26 cellular contexts compared by ENCODE assay signal in genomic region chr16:28866454-28866804, GRCh38. TPM values are rescaled to one million over a fixed set of nuclear protein-coding genes. Genes with fewer than 3 reads are reported as not detected.
DNase-seq lines count a peak whose midpoint lies in the region; ATAC-seq and TF ChIP-seq lines count a peak whose summit lies in the region.
"Had no signal": no experiment of that assay in that cellular context is flagged by ENCODE, and none has a peak within 500 bp of the region (broad histone marks: within the 10 kb centered on the region; RNA-seq: fewer than 3 reads in every experiment).

No MANE protein-coding gene starts in this region.

- H3K27me3 Mint-ChIP-seq in activated naive CD4-positive, alpha-beta T cell treated with anti-CD3 and anti-CD28 coated beads, Interleukin-2, amount 10 ng/mL, durations not matched to agents 7 days and 5 days, result no peaks in the 10 kb centered on the region
- H3K27me3 Mint-ChIP-seq in WTC11 (ENCODE audit: low read depth), result no peaks in the 10 kb centered on the region
- no peaks in the 10 kb centered on the region for H3K27me3 Mint-ChIP-seq in natural killer cell (ENCODE audit: low read depth in 2 of 2)
- no peaks in the 10 kb centered on the region for H3K27me3 Mint-ChIP-seq in stimulated activated naive B cell treated with anti-CD40 and anti-IgM and Interleukin-4, amounts not matched to agents 10 μg/mL and 1 μg/mL and 100 μg/mL, for 72 hours
- H3K27me3 Mint-ChIP-seq: activated naive CD8-positive, alpha-beta T cell treated with anti-CD3 and anti-CD28 coated beads, Interleukin-2, amount 10 ng/mL, durations not matched to agents 7 days and 5 days; dendritic cell treated with granulocyte-macrophage colony-stimulating factor and Interleukin-4, amounts not matched to agents 40 ng/mL and 50 ng/mL, for 4 days; naive B cell had no signal

- no peak overlapping the region for H3K27ac Mint-ChIP-seq in activated naive CD4-positive, alpha-beta T cell treated with anti-CD3 and anti-CD28 coated beads, Interleukin-2, amount 10 ng/mL, durations not matched to agents 7 days and 5 days
- H3K27ac Mint-ChIP-seq in WTC11 (no peak overlapping the region), natural killer cell (peak overlapping the region in 1 of 2 donors; percentile 59)
- H3K27ac Mint-ChIP-seq in stimulated activated naive B cell treated with anti-CD40 and anti-IgM and Interleukin-4, amounts not matched to agents 10 μg/mL and 1 μg/mL and 100 μg/mL, for 72 hours, result peak overlapping the region; percentile 47
- H3K27ac Mint-ChIP-seq: activated naive CD8-positive, alpha-beta T cell treated with anti-CD3 and anti-CD28 coated beads, Interleukin-2, amount 10 ng/mL, durations not matched to agents 7 days and 5 days; dendritic cell treated with granulocyte-macrophage colony-stimulating factor and Interleukin-4, amounts not matched to agents 40 ng/mL and 50 ng/mL, for 4 days had no signal

- H3K4me3 Mint-ChIP-seq in activated naive CD4-positive, alpha-beta T cell treated with anti-CD3 and anti-CD28 coated beads, Interleukin-2, amount 10 ng/mL, durations not matched to agents 7 days and 5 days, result peak overlapping the region; percentile 15
- peak overlapping the region; percentile 33 for H3K4me3 Mint-ChIP-seq in WTC11
- H3K4me3 Mint-ChIP-seq in natural killer cell, result peak overlapping the region; percentile 56
- peak overlapping the region in 1 of 2 donors; percentile 26 for H3K4me3 Mint-ChIP-seq in stimulated activated naive B cell treated with anti-CD40 and anti-IgM and Interleukin-4, amounts not matched to agents 10 μg/mL and 1 μg/mL and 100 μg/mL, for 72 hours
- H3K4me3 Mint-ChIP-seq: activated naive CD8-positive, alpha-beta T cell treated with anti-CD3 and anti-CD28 coated beads, Interleukin-2, amount 10 ng/mL, durations not matched to agents 7 days and 5 days; CD8-positive, alpha-beta T cell; dendritic cell treated with granulocyte-macrophage colony-stimulating factor and Interleukin-4, amounts not matched to agents 40 ng/mL and 50 ng/mL, for 4 days had no signal

- POLR2A ChIA-PET in WTC11 (lab: Charles Lee), result no interaction called here

- TF ChIP-seq CTCF in WTC11 (IDR thresholded peaks at IDR 0.05) (no peak), natural killer cell (IDR thresholded peaks at IDR 0.05) (no peak), thyroid gland (IDR thresholded peaks at IDR 0.05) (no peak)

- H3K36me3 ChIP-seq in thyroid gland, result peaks cover 30 to 41% of the 10 kb centered on the region in 2 donors

- no peaks in the 10 kb centered on the region for H3K9me3 ChIP-seq in thyroid gland
- H3K9me3 ChIP-seq: ascending aorta, SJCRH30 had no signal

- H3K4me1 Mint-ChIP-seq in activated naive CD4-positive, alpha-beta T cell treated with anti-CD3 and anti-CD28 coated beads, Interleukin-2, amount 10 ng/mL, durations not matched to agents 7 days and 5 days, result peaks cover 40% of the 10 kb centered on the region
- peaks cover 17% of the 10 kb centered on the region for H3K4me1 Mint-ChIP-seq in WTC11
- peaks cover 22 to 45% of the 10 kb centered on the region in 2 donors for H3K4me1 Mint-ChIP-seq in natural killer cell
- peaks cover 22 to 30% of the 10 kb centered on the region in 2 donors for H3K4me1 Mint-ChIP-seq in stimulated activated naive B cell treated with anti-CD40 and anti-IgM and Interleukin-4, amounts not matched to agents 10 μg/mL and 1 μg/mL and 100 μg/mL, for 72 hours

- 80 to 89% methylated on average over 17 of the region's 17 CpGs for WGBS in thyroid gland, 2 donors

- no peak for DNase-seq in activated naive CD4-positive, alpha-beta T cell treated with anti-CD3 and anti-CD28 coated beads, Interleukin-2, amount 10 ng/mL, durations not matched to agents 7 days and 5 days
- no peak for DNase-seq in activated naive CD4-positive, alpha-beta T cell treated with Interleukin-2 at 50 U/mL for 16 hours
- no peak for DNase-seq in WTC11 (ENCODE audit: low spot score)
- DNase-seq in natural killer cell, result no peak
- DNase-seq in stimulated activated naive B cell treated with anti-CD40 and anti-IgM and Interleukin-4, amounts not matched to agents 10 μg/mL and 1 μg/mL and 100 μg/mL, for 72 hours, result no peak
- DNase-seq in thyroid gland, result no peak
- no peak for DNase-seq in NCI-H146 (lab: John Stamatoyannopoulos, UW)
- DNase-seq: activated naive CD8-positive, alpha-beta T cell treated with anti-CD3 and anti-CD28 coated beads, Interleukin-2, amount 10 ng/mL, durations not matched to agents 7 days and 5 days; AML-193; CD8-positive, alpha-beta T cell; DMS 273 treated with DMSO at 0.1 percent for 48 hours; glutamatergic neuron; islet precursor cell; naive B cell; NCI-H1092 treated with DMSO at 0.1 percent for 48 hours; NCI-H187; NCI-H82; SJCRH30; stimulated activated naive CD4-positive, alpha-beta T cell treated with Interleukin-2 at 50 U/mL for 16 hours; SW 1271 had no signal

- ATAC-seq in WTC11 (no peak), natural killer cell (no peak)
- no peak for ATAC-seq in stimulated activated naive B cell treated with anti-CD40 and anti-IgM and Interleukin-4, amounts not matched to agents 10 μg/mL and 1 μg/mL and 100 μg/mL, for 72 hours (replicated peaks)
- ATAC-seq: CD8-positive, alpha-beta T cell; esophagus mucosa; K562 had no signal

- no peak overlapping the region for H3K27ac ChIP-seq in thyroid gland
- H3K27ac ChIP-seq: ascending aorta, SJCRH30 had no signal

- H3K36me3 Mint-ChIP-seq in activated naive CD4-positive, alpha-beta T cell treated with anti-CD3 and anti-CD28 coated beads, Interleukin-2, amount 10 ng/mL, durations not matched to agents 7 days and 5 days, result peaks cover 27% of the 10 kb centered on the region
- H3K36me3 Mint-ChIP-seq in WTC11, result peaks cover 30% of the 10 kb centered on the region
- H3K36me3 Mint-ChIP-seq in natural killer cell, result peaks cover 13% of the 10 kb centered on the region
- H3K36me3 Mint-ChIP-seq in stimulated activated naive B cell treated with anti-CD40 and anti-IgM and Interleukin-4, amounts not matched to agents 10 μg/mL and 1 μg/mL and 100 μg/mL, for 72 hours, result peaks cover 30 to 45% of the 10 kb centered on the region in 2 donors

- peaks cover 11 to 18% of the 10 kb centered on the region in 2 donors for H3K4me1 ChIP-seq in thyroid gland

- CTCF ChIA-PET in activated naive CD4-positive, alpha-beta T cell treated with anti-CD3 and anti-CD28 coated beads, Interleukin-2, amount 10 ng/mL, durations not matched to agents 7 days and 5 days (lab: Charles Lee), result no interaction called here
- CTCF ChIA-PET in WTC11 (lab: Charles Lee), result interaction anchor here (1.3 to 1.6 kb wide), 4 partner anchors 9 to 111 kb away, joined by 3 to 5 read pairs (median 4); partner anchors contain the start of gene TUFM

- intact Hi-C loops in natural killer cell (cut with micrococcal nuclease) (no loop called here), thyroid gland (cut with DNase I) (no loop called here)

- H3K9me3 Mint-ChIP-seq in activated naive CD4-positive, alpha-beta T cell treated with anti-CD3 and anti-CD28 coated beads, Interleukin-2, amount 10 ng/mL, durations not matched to agents 7 days and 5 days, result no peaks in the 10 kb centered on the region
- H3K9me3 Mint-ChIP-seq in WTC11 (no peaks in the 10 kb centered on the region), natural killer cell (no peaks in the 10 kb centered on the region)
- no peaks in the 10 kb centered on the region for H3K9me3 Mint-ChIP-seq in stimulated activated naive B cell treated with anti-CD40 and anti-IgM and Interleukin-4, amounts not matched to agents 10 μg/mL and 1 μg/mL and 100 μg/mL, for 72 hours
- H3K9me3 Mint-ChIP-seq: activated naive CD8-positive, alpha-beta T cell treated with anti-CD3 and anti-CD28 coated beads, Interleukin-2, amount 10 ng/mL, durations not matched to agents 7 days and 5 days; CD8-positive, alpha-beta T cell; dendritic cell treated with granulocyte-macrophage colony-stimulating factor and Interleukin-4, amounts not matched to agents 40 ng/mL and 50 ng/mL, for 4 days; naive B cell had no signal

- H3K27me3 ChIP-seq in thyroid gland, result no peaks in the 10 kb centered on the region
- H3K27me3 ChIP-seq: ascending aorta, SJCRH30 had no signal

- H3K4me3 ChIP-seq in thyroid gland (replicated peaks in 1 of 3), result no peak overlapping the region
- H3K4me3 ChIP-seq: ascending aorta, K562, SJCRH30 had no signal

- no peak for TF ChIP-seq POLR2A in thyroid gland (IDR thresholded peaks at IDR 0.05)

RNA-seq across cellular contexts. Expression of gene SH2B1, which starts 2.8 kb away (rescaled TPM):
- total RNA-seq in WTC11 (2021) (51.6 to 55.3 TPM (median 53.1 TPM) in 3 replicates), natural killer cell (100 to 1,000 TPM in 1 of 3 donors, 10 to 100 TPM in 2; 85.4 to 110 (median 91.5) TPM), thyroid gland (10 to 100 TPM; 34.4 to 60.6 (median 38.8) TPM)

RNA-seq across cellular contexts. Expression of gene ATP2A1, which starts 11.9 kb away (rescaled TPM):
- total RNA-seq in WTC11 (2021), result 4.7 to 6.4 TPM (median 5.6 TPM) in 3 replicates
- total RNA-seq in natural killer cell, result 1 to 10 TPM in 2 of 3 donors, under 1 TPM in 1; 0.75 to 2.5 (median 1.3) TPM
- total RNA-seq in thyroid gland, result 1 to 10 TPM in 2 of 4 donors, under 1 TPM in 1, not detected in 1; 0.27 to 2.7 (median 2.3) TPM
- total RNA-seq: ascending aorta, HT1080, M059J had no signal

RNA-seq across cellular contexts. Expression of gene TUFM, which starts 20.3 kb away (rescaled TPM):
- total RNA-seq in WTC11 (2021) (233 to 296 TPM (median 252 TPM) in 3 replicates), natural killer cell (100 to 1,000 TPM; 108 to 128 (median 118) TPM), thyroid gland (100 to 1,000 TPM in 3 of 4 donors, 10 to 100 TPM in 1; 95.7 to 172 (median 126) TPM)

RNA-seq across cellular contexts. Expression of gene ATXN2L, which starts 43.6 kb away (rescaled TPM):
- 210 to 243 TPM (median 225 TPM) in 3 replicates for total RNA-seq in WTC11 (2021)
- 100 to 1,000 TPM; 350 to 451 (median 416) TPM for total RNA-seq in natural killer cell
- total RNA-seq in thyroid gland, result 10 to 100 TPM; 49.3 to 78.7 (median 62.0) TPM

RNA-seq across cellular contexts. Expression of gene RABEP2, which starts 58.6 kb away (rescaled TPM):
- total RNA-seq in WTC11 (2021) (16.5 to 24.0 TPM (median 22.6 TPM) in 3 replicates), natural killer cell (10 to 100 TPM; 53.4 to 63.4 (median 60.1) TPM), thyroid gland (10 to 100 TPM; 36.7 to 55.8 (median 41.2) TPM)
